ENCODE assay signal across 8 cellular contexts in genomic region chr1:206469933-206470691, GRCh38. TPM values are rescaled to one million over a fixed set of nuclear protein-coding genes. Genes with fewer than 3 reads are reported as not detected.
DNase-seq lines count a peak whose midpoint lies in the region; ATAC-seq, FAIRE-seq and TF ChIP-seq lines count a peak whose summit lies in the region.

TSS of gene IKBKE (plus strand) at chr1:206470476. CDS start at chr1:206473228, 2,752 bp downstream.

- intact Hi-C loops in breast epithelium (cut with DNase I; ENCODE audit: low total_unique reads) = no loop called here

- no peak for TF ChIP-seq POLR2A in breast epithelium (IDR thresholded peaks at IDR 0.05)

- TF ChIP-seq CTCF in breast epithelium (IDR thresholded peaks at IDR 0.05) = peak in 2 of 3 donors; percentile 34 to 42
- TF ChIP-seq CTCF in D721Med (IDR thresholded peaks at IDR 0.05; ENCODE audit: insufficient read depth, missing control alignments) = no peak

- 7 to 13% (median 9%) methylated on average over 10 of the region's 10 CpGs for WGBS in small intestine, 3 donors

- peak within 1 kb of the TSS; percentile 69 for H3K9ac ChIP-seq in ES-I3 (ENCODE audit: low read depth, low read length)

- H3K36me3 ChIP-seq in ES-I3 (ENCODE audit: insufficient read depth, low read length) (no peaks in the 10 kb centered on the region), breast epithelium (no peaks in the 10 kb centered on the region), small intestine (ENCODE audit: control insufficient read depth in 2 of 2, insufficient read depth in 2 of 2, low read length in 2 of 2) (no peaks in the 10 kb centered on the region)

- H3K36me3 Mint-ChIP-seq in T-helper 17 cell (ENCODE audit: low read depth) = peaks cover 7% of the 10 kb centered on the region

- FAIRE-seq in small intestine (lab: Jason Lieb, UNC) (no peak), D721Med (lab: Jason Lieb, UNC) (no peak)

- peaks cover 64% of the 10 kb centered on the region for H3K4me1 Mint-ChIP-seq in T-helper 17 cell

- DNase-seq in HuH-7.5 (ENCODE audit: low spot score) (peak; percentile 82), T-helper 17 cell (peak in 1 of 3 donors; percentile 29), breast epithelium (ENCODE audit: low spot score in 2 of 2) (peak in 1 of 2 donors; percentile 45), iPS-NIHi7 (ENCODE audit: extremely low spot score) (peak; percentile 79), small intestine (peak; percentile 80), D721Med (ENCODE audit: insufficient read length, low spot score) (no peak)

- peaks cover 27% of the 10 kb centered on the region for H3K4me1 ChIP-seq in ES-I3 (ENCODE audit: insufficient read depth, low read length)
- peaks cover 0 to 9% of the 10 kb centered on the region in 2 donors for H3K4me1 ChIP-seq in breast epithelium
- peaks cover 3 to 29% of the 10 kb centered on the region in 2 donors for H3K4me1 ChIP-seq in small intestine (ENCODE audit: control insufficient read depth in 2 of 2, insufficient read depth in 1 of 2, low read depth in 1 of 2, low read length in 1 of 2)

- peak within 1 kb of the TSS; percentile 98 for H3K27ac Mint-ChIP-seq in T-helper 17 cell

- H3K27me3 Mint-ChIP-seq in T-helper 17 cell = no peaks in the 10 kb centered on the region

- H3K4me3 ChIP-seq in breast epithelium (peak within 1 kb of the TSS; percentile 61 to 75 (median 67)), small intestine (ENCODE audit: low read depth in 1 of 2, low read length in 2 of 2) (peak within 1 kb of the TSS; percentile 64 to 91)

- H3K27ac ChIP-seq in breast epithelium (peak within 1 kb of the TSS; percentile 67 to 76), small intestine (ENCODE audit: low read depth in 1 of 2, low read length in 1 of 2) (peak within 1 kb of the TSS; percentile 5 to 76)

- H3K9me3 ChIP-seq in ES-I3 (ENCODE audit: control insufficient read depth, insufficient read depth, low read length) (no peaks in the 10 kb centered on the region), T-helper 17 cell (ENCODE audit: control insufficient read depth, low read length, poor library complexity, severe bottlenecking) (no peaks in the 10 kb centered on the region), breast epithelium (no peaks in the 10 kb centered on the region), small intestine (ENCODE audit: control insufficient read depth, low read depth) (no peaks in the 10 kb centered on the region)

- ATAC-seq in GM21423 (IDR thresholded peaks at IDR 0.05; ENCODE audit: unreplicated experiment) (peak; percentile 52), T-helper 17 cell (peak; percentile 73)

- H3K27me3 ChIP-seq in breast epithelium = no peaks in the 10 kb centered on the region
- no peaks in the 10 kb centered on the region for H3K27me3 ChIP-seq in small intestine (ENCODE audit: control insufficient read depth in 2 of 2, insufficient read depth in 2 of 2, low read length in 2 of 2)

- H3K4me3 Mint-ChIP-seq in T-helper 17 cell = peak within 1 kb of the TSS; percentile 99

RNA-seq across cellular contexts. Expression of gene IKBKE, which starts in this region (rescaled TPM):
- 10 to 100 TPM; 48.5 to 72.5 TPM for total RNA-seq in T-helper 17 cell
- total RNA-seq in breast epithelium = 1 to 10 TPM; 4.4 to 4.9 (median 4.8) TPM
- polyA plus RNA-seq in small intestine = 1 to 10 TPM; 4.1 to 8.7 (median 5.6) TPM

Comparison
In these comparisons a context has a peak if more than half of its experiments do, and no peak if none do; other contexts are left out.
1. RNA of gene IKBKE (total RNA-seq): 48.5 to 72.5 TPM in T-helper 17 cell; 4.4 to 4.9 TPM in breast epithelium; every median in the first group is over 4 times any median in the second.